In the genomic region with DNA sequence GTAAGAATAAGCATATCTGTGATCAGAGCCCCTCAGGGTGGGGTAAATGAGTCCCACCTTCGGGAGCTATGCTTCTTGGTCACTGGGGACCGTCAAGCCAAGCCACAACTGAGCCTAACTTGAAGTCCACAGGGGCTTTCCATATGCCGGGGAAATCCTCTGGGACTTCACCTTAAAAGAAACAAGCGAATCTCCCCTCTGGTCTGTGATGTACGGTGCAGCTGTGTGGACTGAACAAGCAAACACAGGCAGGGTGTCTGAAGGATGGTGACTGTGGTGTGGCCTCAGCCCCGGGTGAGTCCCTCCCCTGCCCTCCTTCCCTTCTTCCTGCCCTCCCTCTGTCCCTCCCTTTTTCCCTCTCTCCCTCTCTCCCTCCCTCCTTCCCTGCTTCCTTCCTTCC, we compare ENCODE assay signal across 21 cellular contexts. TPM values are rescaled to one million over a fixed set of nuclear protein-coding genes. Genes with fewer than 3 reads are reported as not detected.
"Had no signal": no experiment of that assay in that cellular context is flagged by ENCODE, and none has a peak within 500 bp of the region (broad histone marks: within the 10 kb centered on the region; RNA-seq: fewer than 3 reads in every experiment).

No MANE protein-coding gene starts in this region.

- H3K9me3 ChIP-seq: thyroid gland had no signal

- H3K4me1 ChIP-seq: right atrium auricular region, sigmoid colon, suprapubic skin, thyroid gland, upper lobe of left lung, uterus had no signal

- DNase-seq: effector CD4-positive, alpha-beta T cell; endodermal cell; erythroblast; foreskin melanocyte; hippocampal formation; left colon; mammary epithelial cell; natural killer cell; sigmoid colon; stimulated activated CD4-positive, alpha-beta T cell treated with anti-CD3 and anti-CD28 coated beads, Interleukin-12 subunit alpha, Interleukin-12 subunit beta, amount 100 ng/mL, for 4 hours; stimulated activated naive CD4-positive, alpha-beta T cell treated with Interleukin-2 at 50 U/mL for 16 hours; thyroid gland; upper lobe of left lung; uterus had no signal

- H3K36me3 ChIP-seq: right atrium auricular region, sigmoid colon, suprapubic skin, thyroid gland, upper lobe of left lung, uterus had no signal

- H3K4me3 ChIP-seq: coronary artery, right atrium auricular region, sigmoid colon, skin epidermis, suprapubic skin, thyroid gland, upper lobe of left lung, uterus had no signal

- H3K27ac ChIP-seq: coronary artery, right atrium auricular region, sigmoid colon, skin epidermis, suprapubic skin, thyroid gland, upper lobe of left lung, uterus had no signal

- ATAC-seq: left colon, natural killer cell had no signal

- FAIRE-seq: endothelial cell of umbilical vein had no signal

- H3K27me3 ChIP-seq: right atrium auricular region, thyroid gland, upper lobe of left lung, uterus had no signal

RNA-seq across cellular contexts. Expression of gene PPP2R2C, which starts 29.7 kb away (rescaled TPM):
- total RNA-seq: kidney epithelial cell, natural killer cell, osteocyte had no signal
